Comparison of ENCODE assay signal across 19 cellular contexts in the genomic region with DNA sequence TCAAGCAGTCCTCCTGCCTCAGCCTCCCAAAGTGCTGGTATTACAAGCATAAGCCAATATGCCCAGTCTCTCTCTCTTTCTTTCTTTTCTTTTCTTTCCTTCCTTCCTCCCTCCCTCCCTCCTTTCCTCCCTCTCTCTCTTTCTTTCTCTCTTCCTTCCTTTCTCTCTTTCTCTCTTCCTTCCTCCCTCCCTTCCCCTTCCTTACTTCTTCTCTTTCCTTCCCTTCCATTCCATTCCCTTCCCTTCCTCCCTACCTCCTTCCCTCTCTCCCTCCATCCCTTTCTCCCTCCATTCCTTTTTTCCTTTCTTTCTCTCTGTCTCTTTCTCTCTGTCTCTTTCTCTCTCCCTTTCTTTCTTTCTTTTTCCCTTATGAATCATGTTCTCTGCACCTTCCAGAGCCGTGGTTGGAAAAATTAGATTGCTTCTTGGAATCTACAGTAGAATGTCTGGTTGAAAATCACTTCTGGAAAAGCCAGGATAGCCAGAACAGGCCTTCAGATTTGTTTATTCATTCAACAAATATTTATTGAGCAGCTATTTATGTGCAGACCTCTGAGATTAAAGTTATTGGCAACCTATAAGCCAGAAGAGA.
"Had no signal": no experiment of that assay in that cellular context is flagged by ENCODE, and none has a peak within 500 bp of the region (broad histone marks: within the 10 kb centered on the region; RNA-seq: fewer than 3 reads in every experiment).

No MANE protein-coding gene starts in this region.

- H3K4me3 Mint-ChIP-seq: activated CD4-positive, alpha-beta memory T cell treated with anti-CD3 and anti-CD28 coated beads, Interleukin-2, amount 10 ng/mL, durations not matched to agents 7 days and 5 days; activated CD4-positive, alpha-beta T cell treated with anti-CD3 and anti-CD28 coated beads, Interleukin-2, amount 10 ng/mL, durations not matched to agents 24 days and 14 days; activated naive CD4-positive, alpha-beta T cell treated with anti-CD3 and anti-CD28 coated beads, Interleukin-2, amount 10 ng/mL, durations not matched to agents 7 days and 5 days; activated T-cell treated with anti-CD3 and anti-CD28 coated beads, Interleukin-2, amount 50 U/mL, for 72 hours; dendritic cell treated with granulocyte-macrophage colony-stimulating factor and Interleukin-4, amounts not matched to agents 40 ng/mL and 50 ng/mL, for 4 days; naive thymus-derived CD4-positive, alpha-beta T cell; neural crest cell; stimulated activated naive CD8-positive, alpha-beta T cell treated with anti-CD3 and anti-CD28 coated beads, Interleukin-15, amount 100 ng/mL, for 72 hours had no signal

- DNase-seq: activated CD4-positive, alpha-beta memory T cell treated with anti-CD3 and anti-CD28 coated beads, Interleukin-2, amount 10 ng/mL, durations not matched to agents 7 days and 5 days; activated CD4-positive, alpha-beta T cell treated with anti-CD3 and anti-CD28 coated beads, Interleukin-2, amount 10 ng/mL, durations not matched to agents 24 days and 14 days; activated effector memory CD4-positive, alpha-beta T cell treated with anti-CD3 and anti-CD28 coated beads, Interleukin-2, amount 50 U/mL, for 16 hours; activated naive CD4-positive, alpha-beta T cell treated with anti-CD3 and anti-CD28 coated beads, Interleukin-2, amount 10 ng/mL, durations not matched to agents 7 days and 5 days; activated T-cell treated with anti-CD3 and anti-CD28 coated beads, Interleukin-2, amount 50 U/mL, for 72 hours; amygdala; effector CD4-positive, alpha-beta T cell; kidney; naive thymus-derived CD4-positive, alpha-beta T cell; occipital lobe; stimulated activated CD4-positive, alpha-beta T cell treated with anti-CD3 and anti-CD28 coated beads, Interleukin-4, amount 100 ng/mL, for 4 hours; stimulated activated naive CD8-positive, alpha-beta T cell treated with anti-CD3 and anti-CD28 coated beads, Interleukin-15, amount 100 ng/mL, for 72 hours; tibial artery had no signal

- H3K27ac Mint-ChIP-seq: activated CD4-positive, alpha-beta memory T cell treated with anti-CD3 and anti-CD28 coated beads, Interleukin-2, amount 10 ng/mL, durations not matched to agents 7 days and 5 days; activated CD4-positive, alpha-beta T cell treated with anti-CD3 and anti-CD28 coated beads, Interleukin-2, amount 10 ng/mL, durations not matched to agents 24 days and 14 days; activated naive CD4-positive, alpha-beta T cell treated with anti-CD3 and anti-CD28 coated beads, Interleukin-2, amount 10 ng/mL, durations not matched to agents 7 days and 5 days; activated T-cell treated with anti-CD3 and anti-CD28 coated beads, Interleukin-2, amount 50 U/mL, for 72 hours; dendritic cell treated with granulocyte-macrophage colony-stimulating factor and Interleukin-4, amounts not matched to agents 40 ng/mL and 50 ng/mL, for 4 days; stimulated activated naive CD8-positive, alpha-beta T cell treated with anti-CD3 and anti-CD28 coated beads, Interleukin-15, amount 100 ng/mL, for 72 hours had no signal

- H3K9me3 ChIP-seq: tibial artery had no signal

- H3K27me3 ChIP-seq: tibial artery had no signal

- H3K4me1 Mint-ChIP-seq: activated CD4-positive, alpha-beta memory T cell treated with anti-CD3 and anti-CD28 coated beads, Interleukin-2, amount 10 ng/mL, durations not matched to agents 7 days and 5 days; activated CD4-positive, alpha-beta T cell treated with anti-CD3 and anti-CD28 coated beads, Interleukin-2, amount 10 ng/mL, durations not matched to agents 24 days and 14 days; activated naive CD4-positive, alpha-beta T cell treated with anti-CD3 and anti-CD28 coated beads, Interleukin-2, amount 10 ng/mL, durations not matched to agents 7 days and 5 days had no signal

- ATAC-seq: activated CD4-positive, CD25-positive, alpha-beta regulatory T cell treated with anti-CD3 and anti-CD28 coated beads, Interleukin-2, amount 50 U/mL, for 24 hours; activated T-cell treated with anti-CD3 and anti-CD28 coated beads, Interleukin-2, amount 50 U/mL, for 72 hours; left lobe of liver; naive thymus-derived CD4-positive, alpha-beta T cell; stimulated activated naive CD8-positive, alpha-beta T cell treated with anti-CD3 and anti-CD28 coated beads, Interleukin-15, amount 100 ng/mL, for 72 hours had no signal

- H3K9me3 Mint-ChIP-seq: activated CD4-positive, alpha-beta memory T cell treated with anti-CD3 and anti-CD28 coated beads, Interleukin-2, amount 10 ng/mL, durations not matched to agents 7 days and 5 days; activated CD4-positive, alpha-beta T cell treated with anti-CD3 and anti-CD28 coated beads, Interleukin-2, amount 10 ng/mL, durations not matched to agents 24 days and 14 days; activated naive CD4-positive, alpha-beta T cell treated with anti-CD3 and anti-CD28 coated beads, Interleukin-2, amount 10 ng/mL, durations not matched to agents 7 days and 5 days; activated T-cell treated with anti-CD3 and anti-CD28 coated beads, Interleukin-2, amount 50 U/mL, for 72 hours; dendritic cell treated with granulocyte-macrophage colony-stimulating factor and Interleukin-4, amounts not matched to agents 40 ng/mL and 50 ng/mL, for 4 days; neural crest cell; stimulated activated naive CD8-positive, alpha-beta T cell treated with anti-CD3 and anti-CD28 coated beads, Interleukin-15, amount 100 ng/mL, for 72 hours had no signal

- H3K4me3 ChIP-seq: lung, tibial artery had no signal

- H3K36me3 ChIP-seq: tibial artery had no signal

- H3K27ac ChIP-seq: tibial artery, VCaP had no signal

- H3K27me3 Mint-ChIP-seq: activated CD4-positive, alpha-beta memory T cell treated with anti-CD3 and anti-CD28 coated beads, Interleukin-2, amount 10 ng/mL, durations not matched to agents 7 days and 5 days; activated CD4-positive, alpha-beta T cell treated with anti-CD3 and anti-CD28 coated beads, Interleukin-2, amount 10 ng/mL, durations not matched to agents 24 days and 14 days had no signal
